14 cellular contexts compared by ENCODE assay signal in the genomic region with DNA sequence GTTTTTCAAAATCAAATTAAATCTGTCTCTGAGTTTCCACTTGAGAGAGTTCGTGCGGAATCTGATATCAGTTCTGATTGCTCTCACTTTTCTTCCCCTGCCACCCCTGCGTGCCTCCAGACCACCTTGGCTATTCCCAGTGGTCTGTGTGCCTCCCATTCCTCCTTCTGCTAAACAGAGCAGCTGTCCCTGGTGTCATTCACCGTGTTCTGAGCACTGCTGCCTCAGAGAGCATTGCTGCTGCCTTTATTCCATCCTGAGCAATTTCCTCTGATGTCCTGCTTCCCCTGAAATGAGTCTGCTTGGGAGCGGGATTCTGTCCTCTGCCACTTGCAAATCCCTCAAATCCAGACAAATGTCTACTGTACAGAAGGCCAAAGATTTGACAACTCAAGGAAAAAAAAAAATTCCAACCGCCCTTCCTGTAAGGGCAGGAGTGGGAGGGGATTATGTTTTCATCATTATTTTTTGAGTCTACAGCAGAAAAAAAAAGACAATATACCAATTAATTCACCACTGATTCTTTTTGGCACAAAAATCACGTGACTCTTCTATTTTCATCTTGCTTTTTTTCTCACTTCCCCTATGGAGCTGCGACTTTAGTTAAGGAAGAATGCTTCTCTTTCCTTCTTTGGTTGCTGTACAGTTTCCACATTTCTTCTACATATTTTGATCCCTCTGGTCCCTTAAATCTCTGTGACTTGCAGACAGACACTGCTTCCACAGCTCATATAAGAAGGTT.
DNase-seq lines count a peak whose midpoint lies in the region; ATAC-seq and TF ChIP-seq lines count a peak whose summit lies in the region.
"Had no signal": no experiment of that assay in that cellular context is flagged by ENCODE, and none has a peak within 500 bp of the region (broad histone marks: within the 10 kb centered on the region; RNA-seq: fewer than 3 reads in every experiment).

No MANE protein-coding gene starts in this region.

- H3K27ac Mint-ChIP-seq in glutamatergic neuron (ENCODE audit: unreplicated experiment): peak overlapping the region; percentile 65
- H3K27ac Mint-ChIP-seq: CD4-positive, CD25-positive, alpha-beta regulatory T cell had no signal

- 0 out of 2 replicates have a peak, but pooled peaks cover 2% of the 10 kb centered on the region for H3K4me1 ChIP-seq in SJCRH30

- no peaks in the 10 kb centered on the region for H3K9me3 Mint-ChIP-seq in glutamatergic neuron (ENCODE audit: unreplicated experiment)

- peak overlapping the region; percentile 18; the same call in 1 of the 2 replicates for H3K27ac ChIP-seq in SJCRH30

- DNase-seq in H7 (peak; percentile 1), SJCRH30 (peak; percentile 41 to 64), glutamatergic neuron (peak; percentile 19), retinal pigment epithelial cell (ENCODE audit: low read depth) (peak; percentile 10), kidney tubule cell (ENCODE audit: low spot score) (no peak), putamen (ENCODE audit: low spot score) (no peak), left cardiac atrium (no peak)
- DNase-seq: CD4-positive, CD25-positive, alpha-beta regulatory T cell; EL; KBM-7; NCI-H1092 treated with DMSO at 0.1 percent for 48 hours; NCI-H1694; NCI-H524; SHP77 treated with DMSO at 0.1 percent for 48 hours had no signal

- no peak overlapping the region for H3K4me3 ChIP-seq in H7 (ENCODE audit: insufficient read depth, low read depth, low read length)
- peak overlapping the region; percentile 23 for H3K4me3 ChIP-seq in SJCRH30
- H3K4me3 ChIP-seq in retinal pigment epithelial cell (ENCODE audit: low read length): no peak overlapping the region

- TF ChIP-seq CTCF in glutamatergic neuron (IDR thresholded peaks at IDR 0.05; ENCODE audit: partially characterized antibody, unreplicated experiment) (no peak), retinal pigment epithelial cell (conservative IDR thresholded peaks at IDR 0.05; ENCODE audit: low read depth, low read length) (no peak)

- peaks cover 20% of the 10 kb centered on the region for H3K4me1 Mint-ChIP-seq in glutamatergic neuron (ENCODE audit: low read depth, unreplicated experiment)
- H3K4me1 Mint-ChIP-seq: CD4-positive, CD25-positive, alpha-beta regulatory T cell had no signal

- H3K4me3 Mint-ChIP-seq in glutamatergic neuron (ENCODE audit: unreplicated experiment): peak overlapping the region; percentile 4
- H3K4me3 Mint-ChIP-seq: CD4-positive, CD25-positive, alpha-beta regulatory T cell had no signal

- H3K9me3 ChIP-seq in SJCRH30 (replicated peaks): no peaks in the 10 kb centered on the region

- peaks cover 2% of the 10 kb centered on the region for H3K27me3 Mint-ChIP-seq in glutamatergic neuron (ENCODE audit: unreplicated experiment)
- H3K27me3 Mint-ChIP-seq: CD4-positive, CD25-positive, alpha-beta regulatory T cell had no signal

- H3K36me3 ChIP-seq in H7 (replicated peaks; ENCODE audit: control insufficient read depth, insufficient read depth, low read length) (no peaks in the 10 kb centered on the region), SJCRH30 (no peaks in the 10 kb centered on the region)

- ATAC-seq in left cardiac atrium: no peak

- intact Hi-C loops in left cardiac atrium (cut with DNase I): no loop called here

- H3K36me3 Mint-ChIP-seq in glutamatergic neuron (ENCODE audit: unreplicated experiment): no peaks in the 10 kb centered on the region
- H3K36me3 Mint-ChIP-seq: CD4-positive, CD25-positive, alpha-beta regulatory T cell had no signal

- H3K27me3 ChIP-seq in H7 (ENCODE audit: control insufficient read depth, insufficient read depth, low read length) (no peaks in the 10 kb centered on the region), SJCRH30 (no peaks in the 10 kb centered on the region)

Comparison
In these comparisons a context has a peak if more than half of its experiments do, and no peak if none do; other contexts are left out.
1. DNase-seq: peak in H7 (single experiment), SJCRH30 (2 of 2), glutamatergic neuron (single experiment) and retinal pigment epithelial cell (single experiment); none in kidney tubule cell (single experiment), putamen (single experiment) and left cardiac atrium (single experiment).